8 cellular contexts compared by ENCODE assay signal in genomic region chr10:128211953-128212727, GRCh38.
DNase-seq lines count a peak whose midpoint lies in the region; ATAC-seq, FAIRE-seq and TF ChIP-seq lines count a peak whose summit lies in the region.

No MANE protein-coding gene starts in this region.

- H3K4me3 Mint-ChIP-seq in Caco-2 (ENCODE audit: unreplicated experiment), result peak overlapping the region; percentile 58
- peak overlapping the region; percentile 68 for H3K4me3 Mint-ChIP-seq in activated CD8-positive, alpha-beta memory T cell treated with anti-CD3 and anti-CD28 coated beads, Interleukin-2, amount 10 ng/mL, durations not matched to agents 7 days and 5 days

- H3K4me1 Mint-ChIP-seq in Caco-2 (ENCODE audit: low read depth, unreplicated experiment), result no peaks in the 10 kb centered on the region
- H3K4me1 Mint-ChIP-seq in activated CD8-positive, alpha-beta memory T cell treated with anti-CD3 and anti-CD28 coated beads, Interleukin-2, amount 10 ng/mL, durations not matched to agents 7 days and 5 days, result peaks cover 13% of the 10 kb centered on the region

- dilution Hi-C loops in endothelial cell of umbilical vein (cut with MboI; ENCODE audit: extremely low pct_ligation_motif_present, low sequenced_read_pairs), result no loop called here

- CTCF ChIA-PET in Caco-2 (lab: Charles Lee), result interaction anchor here (0.5 to 1.2 kb wide), 10 partner anchors 9 to 513 kb away, joined by 3 to 7 read pairs (median 3); no protein-coding TSS in a partner anchor
- CTCF ChIA-PET in activated CD8-positive, alpha-beta memory T cell treated with anti-CD3 and anti-CD28 coated beads, Interleukin-2, amount 10 ng/mL, durations not matched to agents 7 days and 5 days (lab: Charles Lee), result interaction anchor here (0.5 to 3.5 kb wide), 37 partner anchors 10 to 1898 kb away, joined by 3 to 110 read pairs (median 4); no protein-coding TSS in a partner anchor
- CTCF ChIA-PET in endothelial cell of umbilical vein (lab: Charles Lee), result interaction anchor here (0.5 to 2.3 kb wide), 32 partner anchors 10 to 1968 kb away, joined by 3 to 36 read pairs (median 4); partner anchors contain the start of gene C10orf143

- no peak overlapping the region for H3K27ac ChIP-seq in endothelial cell of umbilical vein (ENCODE audit: insufficient read depth, low read depth, low read length)
- no peak overlapping the region for H3K27ac ChIP-seq in muscle layer of duodenum (ENCODE audit: low read length)

- FAIRE-seq in endothelial cell of umbilical vein (lab: Jason Lieb, UNC), result peak; percentile 78

- DNase-seq in Caco-2 (peak; percentile 78 to 89), GM20000 (ENCODE audit: low spot score) (peak; percentile 95), NOMO-1 treated with DMSO at 0.1 percent for 48 hours (lab: John Stamatoyannopoulos, UW; ENCODE audit: unreplicated experiment) (peak; percentile 65), endothelial cell of umbilical vein (ENCODE audit: low read depth, low spot score) (peak; percentile 72)
- peak; percentile 87 for DNase-seq in activated CD8-positive, alpha-beta memory T cell treated with anti-CD3 and anti-CD28 coated beads, Interleukin-2, amount 10 ng/mL, durations not matched to agents 7 days and 5 days
- peak; percentile 55 to 57 for DNase-seq in stimulated activated CD8-positive, alpha-beta memory T cell treated with anti-CD3 and anti-CD28 coated beads, Interleukin-4, amount 100 ng/mL, for 4 hours (ENCODE audit: low read depth in 2 of 2, low spot score in 1 of 2)

- peak; percentile 72 for ATAC-seq in HG03575 (IDR thresholded peaks at IDR 0.05; ENCODE audit: extremely low read depth, insufficient number of reproducible peaks, low FRiP score, unreplicated experiment)
- ATAC-seq in activated CD8-positive, alpha-beta memory T cell treated with anti-CD3 and anti-CD28 coated beads, Interleukin-2, amount 10 ng/mL, durations not matched to agents 7 days and 5 days, result peak; percentile 79

- no peaks in the 10 kb centered on the region for H3K9me3 Mint-ChIP-seq in Caco-2 (ENCODE audit: unreplicated experiment)
- H3K9me3 Mint-ChIP-seq in activated CD8-positive, alpha-beta memory T cell treated with anti-CD3 and anti-CD28 coated beads, Interleukin-2, amount 10 ng/mL, durations not matched to agents 7 days and 5 days (ENCODE audit: low read depth), result no peaks in the 10 kb centered on the region

- no peak for TF ChIP-seq POLR2A in endothelial cell of umbilical vein (IDR thresholded peaks at IDR 0.05; ENCODE audit: low read depth, low read length)

- H3K4me1 ChIP-seq in Caco-2, result no peaks in the 10 kb centered on the region
- H3K4me1 ChIP-seq in endothelial cell of umbilical vein (ENCODE audit: control insufficient read depth, extremely low read depth, insufficient read depth, low read length), result peaks cover 9% of the 10 kb centered on the region
- no peaks in the 10 kb centered on the region for H3K4me1 ChIP-seq in muscle layer of duodenum (ENCODE audit: control insufficient read depth in 1 of 2, insufficient read depth in 2 of 2, low read length in 2 of 2)

- H3K27ac Mint-ChIP-seq in Caco-2 (ENCODE audit: unreplicated experiment), result no peak overlapping the region
- peak overlapping the region; percentile 64 for H3K27ac Mint-ChIP-seq in activated CD8-positive, alpha-beta memory T cell treated with anti-CD3 and anti-CD28 coated beads, Interleukin-2, amount 10 ng/mL, durations not matched to agents 7 days and 5 days

- peak; percentile 91 to 95 for TF ChIP-seq CTCF in Caco-2 (IDR thresholded peaks at IDR 0.05; ENCODE audit: insufficient read depth in 1 of 2, low read depth in 1 of 2, low read length in 1 of 2, severe bottlenecking in 1 of 2, unreplicated experiment in 1 of 2)
- peak; percentile 89 for TF ChIP-seq CTCF in GM20000 (IDR thresholded peaks at IDR 0.05; ENCODE audit: extremely low read depth, missing control alignments)
- TF ChIP-seq CTCF in endothelial cell of umbilical vein (IDR thresholded peaks at IDR 0.05; ENCODE audit: extremely low read depth in 1 of 2, insufficient read depth in 1 of 2, low read depth in 1 of 2, low read length in 2 of 2), result peak; percentile 99 to 100

- H3K4me3 ChIP-seq in Caco-2 (ENCODE audit: low read depth, low read length), result peak overlapping the region; percentile 9; the same call in 1 of the 2 replicates
- no peak overlapping the region for H3K4me3 ChIP-seq in endothelial cell of umbilical vein (replicated peaks in 1 of 3; ENCODE audit: insufficient read depth in 1 of 3, low read depth in 1 of 3, low read length in 3 of 3)
- peak overlapping the region; percentile 21 to 49 for H3K4me3 ChIP-seq in muscle layer of duodenum (ENCODE audit: low read depth in 1 of 2, low read length in 2 of 2)

- POLR2A ChIA-PET in Caco-2 (lab: Charles Lee) (no interaction called here), endothelial cell of umbilical vein (lab: Charles Lee) (no interaction called here)

- no peak overlapping the region for H3K4me2 ChIP-seq in endothelial cell of umbilical vein (ENCODE audit: insufficient read depth, low read length)

- H3K9ac ChIP-seq in endothelial cell of umbilical vein (replicated peaks; ENCODE audit: extremely low read depth, insufficient read depth, low read length), result no peak overlapping the region

- no peaks in the 10 kb centered on the region; the same call in none of the 2 replicates for H3K27me3 ChIP-seq in Caco-2 (replicated peaks; ENCODE audit: control insufficient read depth, insufficient read depth, low read length)
- no peaks in the 10 kb centered on the region for H3K27me3 ChIP-seq in endothelial cell of umbilical vein (ENCODE audit: control insufficient read depth in 2 of 2, insufficient read depth in 2 of 2, low read length in 2 of 2)
- no peaks in the 10 kb centered on the region for H3K27me3 ChIP-seq in muscle layer of duodenum (ENCODE audit: low read depth, low read length)

- no peaks in the 10 kb centered on the region for H3K79me2 ChIP-seq in endothelial cell of umbilical vein (ENCODE audit: control insufficient read depth, insufficient read depth, low read length)

- H3K9me3 ChIP-seq in Caco-2, result no peaks in the 10 kb centered on the region
- no peaks in the 10 kb centered on the region for H3K9me3 ChIP-seq in endothelial cell of umbilical vein (replicated peaks; ENCODE audit: control insufficient read depth, insufficient read depth, low read length)
- H3K9me3 ChIP-seq in muscle layer of duodenum (ENCODE audit: control insufficient read depth in 1 of 2, low read length in 2 of 2), result no peaks in the 10 kb centered on the region

- H3K27me3 Mint-ChIP-seq in Caco-2 (ENCODE audit: insufficient read depth, unreplicated experiment), result peaks cover 25% of the 10 kb centered on the region
- peaks cover 14% of the 10 kb centered on the region for H3K27me3 Mint-ChIP-seq in activated CD8-positive, alpha-beta memory T cell treated with anti-CD3 and anti-CD28 coated beads, Interleukin-2, amount 10 ng/mL, durations not matched to agents 7 days and 5 days

- BruUV-seq in Caco-2 (replicated peaks; lab: Mats Ljungman, UMichigan) (no TSS peak), endothelial cell of umbilical vein (replicated peaks; lab: Mats Ljungman, UMichigan) (no TSS peak)

- H4K20me1 ChIP-seq in endothelial cell of umbilical vein (replicated peaks; ENCODE audit: control insufficient read depth, extremely low read depth, insufficient read depth, low read length), result no peaks in the 10 kb centered on the region

- H2AFZ ChIP-seq in endothelial cell of umbilical vein (ENCODE audit: low read depth, low read length), result peak overlapping the region; percentile 54

- intact Hi-C loops in Caco-2 (cut with micrococcal nuclease; ENCODE audit: unreplicated experiment) (loop anchor here (2.0 kb wide), 2 partner anchors 61 to 133 kb away; no protein-coding TSS in a partner anchor), endothelial cell of umbilical vein (cut with micrococcal nuclease) (loop anchor here (1.0 to 2.0 kb wide), 4 partner anchors 61 to 1899 kb away; partner anchors contain the start of gene C10orf143)

- H3K9me1 ChIP-seq in endothelial cell of umbilical vein (replicated peaks; ENCODE audit: control insufficient read depth, extremely low read depth, insufficient read depth, low read length), result no peaks in the 10 kb centered on the region

- no peaks in the 10 kb centered on the region for H3K36me3 Mint-ChIP-seq in Caco-2 (ENCODE audit: insufficient read depth, unreplicated experiment)
- no peaks in the 10 kb centered on the region for H3K36me3 Mint-ChIP-seq in activated CD8-positive, alpha-beta memory T cell treated with anti-CD3 and anti-CD28 coated beads, Interleukin-2, amount 10 ng/mL, durations not matched to agents 7 days and 5 days

- no peaks in the 10 kb centered on the region for H3K36me3 ChIP-seq in Caco-2 (ENCODE audit: control insufficient read depth, insufficient read depth, low read length)
- H3K36me3 ChIP-seq in endothelial cell of umbilical vein (ENCODE audit: control insufficient read depth in 2 of 2, extremely low read depth in 1 of 2, insufficient read depth in 2 of 2, low read length in 2 of 2), result no peaks in the 10 kb centered on the region
- H3K36me3 ChIP-seq in muscle layer of duodenum (ENCODE audit: control insufficient read depth in 1 of 2, insufficient read depth in 2 of 2, low read length in 2 of 2), result no peaks in the 10 kb centered on the region

TF ChIP-seq in endothelial cell of umbilical vein, 7 proteins besides CTCF, POLR2A, EP300 and RAD21:
- TF ChIP-seq JUN (IDR thresholded peaks at IDR 0.05; ENCODE audit: borderline replicate concordance, insufficient read depth, insufficient read length, low read depth), result no peak
- no peak for TF ChIP-seq POLR2AphosphoS5 (IDR thresholded peaks at IDR 0.05; ENCODE audit: insufficient read depth, low read depth, low read length)
- TF ChIP-seq EZH2 (IDR thresholded peaks at IDR 0.05; ENCODE audit: borderline replicate concordance, low read depth, low read length, severe bottlenecking), result no peak
- TF ChIP-seq MYC (IDR thresholded peaks at IDR 0.05; ENCODE audit: low read depth, low read length), result no peak
- TF ChIP-seq GATA2 (IDR thresholded peaks at IDR 0.05; ENCODE audit: insufficient read depth, insufficient read length, low read depth, low read length), result no peak
- no peak for TF ChIP-seq FOS (IDR thresholded peaks at IDR 0.05; ENCODE audit: borderline replicate concordance, insufficient read depth, low read length)
- no peak for TF ChIP-seq MAX (IDR thresholded peaks at IDR 0.05; ENCODE audit: insufficient read depth, insufficient read length)
TF ChIP-seq in endothelial cell of umbilical vein: peak in this region for 0.

Comparison
In these comparisons a context has a peak if more than half of its experiments do, and no peak if none do; other contexts are left out.
1. H3K4me3 ChIP-seq: peak in Caco-2 (single experiment) and muscle layer of duodenum (2 of 2); none in endothelial cell of umbilical vein (0 of 3).
2. Peak in every context shown above with its lines, with median percentiles within 50 percentile points of each other: DNase-seq and CTCF ChIP-seq.